15 cellular contexts compared by ENCODE assay signal in genomic region chr12:41917827-41918445, GRCh38.
DNase-seq lines count a peak whose midpoint lies in the region; ATAC-seq, FAIRE-seq and TF ChIP-seq lines count a peak whose summit lies in the region.
"Had no signal": no experiment of that assay in that cellular context is flagged by ENCODE, and none has a peak within 500 bp of the region (broad histone marks: within the 10 kb centered on the region; RNA-seq: fewer than 3 reads in every experiment).

No MANE protein-coding gene starts in this region.

- POLR2A ChIA-PET in H1 (lab: Charles Lee; ENCODE audit: partially characterized antibody) = interaction anchor here (1.8 kb wide), 1 partner anchor 12 kb away, joined by 4 read pairs; no protein-coding TSS in a partner anchor

- H3K4me1 ChIP-seq in Loucy (ENCODE audit: insufficient read depth, low read length, poor library complexity, severe bottlenecking) = no peaks in the 10 kb centered on the region
- H3K4me1 ChIP-seq in H1 (replicated peaks in 1 of 4; ENCODE audit: control insufficient read depth in 3 of 4, insufficient read depth in 4 of 4, low read length in 3 of 4) = peaks cover 0 to 12% (median 8%) of the 10 kb centered on the region in 4 experiments; a peak in 6 of 7 replicates
- H3K4me1 ChIP-seq in neural progenitor cell = peaks cover 46% of the 10 kb centered on the region

- no peaks in the 10 kb centered on the region; the same call in 1 of the 2 replicates for H3K23me2 ChIP-seq in H1 (ENCODE audit: low read depth, low read length)

- H2BK12ac ChIP-seq in H1 (ENCODE audit: low read depth, low read length) = no peak overlapping the region

- no peak overlapping the region for H3K56ac ChIP-seq in H1 (replicated peaks; ENCODE audit: insufficient read length, low read depth, low read length)

- no peak overlapping the region for H3K23ac ChIP-seq in H1 (ENCODE audit: insufficient read length)

- TF ChIP-seq EP300 in H1 (IDR thresholded peaks at IDR 0.05; ENCODE audit: borderline replicate concordance in 1 of 2, low read depth in 2 of 2, low read length in 2 of 2) = no peak

- H3K27ac ChIP-seq in H1 (ENCODE audit: low read depth, low read length) (no peak overlapping the region), neural progenitor cell (no peak overlapping the region)

- H3K27ac Mint-ChIP-seq in neural progenitor cell = no peak overlapping the region
- H3K27ac Mint-ChIP-seq: IgD-negative memory B cell, T-cell had no signal

- peaks cover 38% of the 10 kb centered on the region for H3K4me1 Mint-ChIP-seq in neural progenitor cell
- H3K4me1 Mint-ChIP-seq: T-cell had no signal

- H3K4me3 ChIP-seq in Loucy (ENCODE audit: low read length, poor library complexity, severe bottlenecking) = no peak overlapping the region
- H3K4me3 ChIP-seq in H1 (ENCODE audit: extremely low read depth in 1 of 4, insufficient read depth in 2 of 4, low read depth in 3 of 4, low read length in 4 of 4) = peak overlapping the region in 1 of 4 experiments; percentile 26; a peak in 1 of 8 replicates
- H3K4me3 ChIP-seq in neural progenitor cell = no peak overlapping the region

- H3K9me3 Mint-ChIP-seq in neural progenitor cell = peaks cover 9% of the 10 kb centered on the region
- H3K9me3 Mint-ChIP-seq: T-cell had no signal

- H3K27me3 ChIP-seq in Loucy (ENCODE audit: insufficient read depth, low read length, poor library complexity, severe bottlenecking) (no peaks in the 10 kb centered on the region), H1 (replicated peaks in 1 of 4; ENCODE audit: control insufficient read depth in 3 of 4, extremely low read depth in 1 of 4, insufficient read depth in 3 of 4, low read length in 3 of 4) (0 out of 7 replicates have a peak, but pooled peaks cover 0 to 3% (median 0%) of the 10 kb centered on the region in 4 experiments), neural progenitor cell (no peaks in the 10 kb centered on the region)

- TF ChIP-seq RAD21 in H1 (IDR thresholded peaks at IDR 0.05 in 1 of 2, conservative IDR thresholded peaks at IDR 0.05 in 1 of 2; ENCODE audit: low read depth in 2 of 2, low read length in 2 of 2) = no peak

- H3K9me3 ChIP-seq in Loucy (ENCODE audit: insufficient read depth, low read depth, low read length) (no peaks in the 10 kb centered on the region), H1 (ENCODE audit: insufficient read depth in 2 of 2, low read depth in 1 of 2, low read length in 1 of 2) (no peaks in the 10 kb centered on the region), neural progenitor cell (ENCODE audit: low read depth) (no peaks in the 10 kb centered on the region)

- H3K36me3 ChIP-seq in Loucy (ENCODE audit: insufficient read depth, low read length) (no peaks in the 10 kb centered on the region), H1 (ENCODE audit: control insufficient read depth in 2 of 4, insufficient read depth in 4 of 4, low read length in 3 of 4) (no peaks in the 10 kb centered on the region), neural progenitor cell (no peaks in the 10 kb centered on the region)

- H2BK120ac ChIP-seq in H1 (replicated peaks; ENCODE audit: low read depth, low read length) = no peak overlapping the region

- H2BK20ac ChIP-seq in H1 (ENCODE audit: low read length) = no peak overlapping the region

- H3K14ac ChIP-seq in H1 (ENCODE audit: insufficient read length) = no peak overlapping the region

- no peaks in the 10 kb centered on the region for H3F3A ChIP-seq in Loucy (ENCODE audit: low read depth)
- H3F3A ChIP-seq in neural progenitor cell (ENCODE audit: low read depth) = peaks cover 12% of the 10 kb centered on the region

- TF ChIP-seq POLR2A in H1 (IDR thresholded peaks at IDR 0.05; ENCODE audit: control extremely low read depth in 1 of 2, low read depth in 2 of 2, low read length in 2 of 2) = no peak

- H2BK5ac ChIP-seq in H1 (ENCODE audit: low read depth, low read length) = no peak overlapping the region

- H3K79me2 ChIP-seq in Loucy (ENCODE audit: insufficient read depth, low read length) (no peaks in the 10 kb centered on the region), H1 (ENCODE audit: control insufficient read depth in 1 of 2, insufficient read depth in 2 of 2, low read length in 2 of 2) (no peaks in the 10 kb centered on the region), neural progenitor cell (ENCODE audit: low read depth) (no peaks in the 10 kb centered on the region)

- H3K4me3 Mint-ChIP-seq in neural progenitor cell = no peak overlapping the region
- H3K4me3 Mint-ChIP-seq: IgD-negative memory B cell, T-cell had no signal

- H3K36me3 Mint-ChIP-seq in neural progenitor cell = no peaks in the 10 kb centered on the region
- H3K36me3 Mint-ChIP-seq: IgD-negative memory B cell, T-cell had no signal

- no peak overlapping the region for H3K4ac ChIP-seq in H1 (replicated peaks; ENCODE audit: insufficient read length, low read depth, low read length)

- H3K18ac ChIP-seq in H1 (ENCODE audit: extremely low read depth, low read length) = no peak overlapping the region

- H4K5ac ChIP-seq in H1 (ENCODE audit: insufficient read length, low read depth, low read length) = no peak overlapping the region

- no peaks in the 10 kb centered on the region for H4K20me1 ChIP-seq in Loucy (ENCODE audit: insufficient read depth, low read length, poor library complexity, severe bottlenecking)
- no peaks in the 10 kb centered on the region for H4K20me1 ChIP-seq in H1 (replicated peaks in 1 of 2; ENCODE audit: control insufficient read depth in 1 of 2, insufficient read depth in 2 of 2, low read length in 2 of 2)
- H4K20me1 ChIP-seq in neural progenitor cell (ENCODE audit: low read depth) = no peaks in the 10 kb centered on the region

- H3K9ac ChIP-seq in Loucy (ENCODE audit: low read depth, low read length, poor library complexity, severe bottlenecking) (no peak overlapping the region), H1 (replicated peaks in 1 of 4; ENCODE audit: extremely low read depth in 1 of 4, low read depth in 3 of 4, low read length in 3 of 4) (no peak overlapping the region), neural progenitor cell (no peak overlapping the region)

- DNase-seq in NCI-H69 (lab: John Stamatoyannopoulos, UW) = peak; percentile 75
- no peak for DNase-seq in H1 (ENCODE audit: low read depth in 1 of 2, low spot score in 2 of 2)
- no peak for DNase-seq in neural progenitor cell (ENCODE audit: low spot score)
- no peak for DNase-seq in putamen (ENCODE audit: low spot score)
- no peak for DNase-seq in hypothalamus (lab: John Stamatoyannopoulos, UW)
- no peak for DNase-seq in germinal center (ENCODE audit: low spot score)
- DNase-seq: activated CD4-positive, alpha-beta T cell treated with anti-CD3 and anti-CD28 coated beads, Interleukin-2, amount 50 U/mL, for 48 hours; activated naive CD4-positive, alpha-beta T cell treated with Interleukin-2 at 50 U/mL for 16 hours; cortex of kidney; NK-92 treated with Interleukin-12 subunit alpha and Interleukin-12 subunit beta, amount 100 ng/mL, for 24 hours; T-cell had no signal

- H3K9me2 ChIP-seq in Loucy (replicated peaks; ENCODE audit: low read depth, low read length) = no peaks in the 10 kb centered on the region

- ATAC-seq in GM18520 (IDR thresholded peaks at IDR 0.05; ENCODE audit: unreplicated experiment) = no peak
- ATAC-seq: T-cell had no signal

- H3K79me1 ChIP-seq in H1 (ENCODE audit: low read depth, low read length) = no peaks in the 10 kb centered on the region

- H2AK5ac ChIP-seq in H1 (ENCODE audit: low read depth, low read length) = no peak overlapping the region

- H2AFZ ChIP-seq in Loucy (ENCODE audit: low read length) (peak overlapping the region; percentile 23; the same call in 1 of the 2 replicates), H1 (ENCODE audit: low read length) (no peak overlapping the region; the same call in 1 of the 2 replicates), neural progenitor cell (replicated peaks) (no peak overlapping the region)

- no peak for TF ChIP-seq CTCF in Loucy (conservative IDR thresholded peaks at IDR 0.05; ENCODE audit: low read length)
- no peak for TF ChIP-seq CTCF in H1 (IDR thresholded peaks at IDR 0.05; ENCODE audit: control extremely low read depth in 1 of 3, insufficient read depth in 1 of 3, low read depth in 1 of 3, low read length in 3 of 3)
- TF ChIP-seq CTCF in neural progenitor cell (IDR thresholded peaks at IDR 0.05) = no peak

- WGBS in H1 (ENCODE audit: extremely low coverage in 1 of 2, insufficient coverage in 1 of 2, insufficient read length in 1 of 2, insufficient replicate concordance in 2 of 2, low coverage in 1 of 2, low lambda C conversion rate in 2 of 2, missing lambda C conversion rate in 1 of 2), 2 experiments = 40% methylated on average over 8 of the region's 8 CpGs; no CpG with 5 or more reads in 1 of the 2 experiments

- H2BK15ac ChIP-seq in H1 (ENCODE audit: low read length) = no peak overlapping the region; the same call in 1 of the 2 replicates

- H3K27me3 Mint-ChIP-seq in neural progenitor cell (ENCODE audit: insufficient read depth, low read depth) = peaks cover 2% of the 10 kb centered on the region

- no peak overlapping the region for H3K4me2 ChIP-seq in Loucy (ENCODE audit: low read depth, low read length, poor library complexity, severe bottlenecking)
- peak overlapping the region; percentile 3 to 35; a peak in 2 of 4 replicates for H3K4me2 ChIP-seq in H1 (ENCODE audit: insufficient read depth in 1 of 2, low read depth in 2 of 2, low read length in 2 of 2)
- H3K4me2 ChIP-seq in neural progenitor cell = peak overlapping the region; percentile 42

- FAIRE-seq in H1 (lab: Jason Lieb, UNC) = no peak
- FAIRE-seq: frontal cortex had no signal

- no peak overlapping the region for H4K91ac ChIP-seq in H1 (replicated peaks; ENCODE audit: insufficient read length, low read length)

- CTCF ChIA-PET in H1 (lab: Charles Lee; ENCODE audit: partially characterized antibody) = no interaction called here

- no peak overlapping the region for H4K8ac ChIP-seq in H1 (ENCODE audit: extremely low read depth, insufficient read depth, low read length)

TF ChIP-seq in H1, 55 proteins besides CTCF, POLR2A, EP300 and RAD21 (continues in another document):
- TF ChIP-seq MAX (IDR thresholded peaks at IDR 0.05) (no peak), CBX5 (IDR thresholded peaks at IDR 0.05; ENCODE audit: low read depth, low read length) (no peak), SAP30 (IDR thresholded peaks at IDR 0.05; ENCODE audit: insufficient read depth, insufficient replicate concordance, low read length) (no peak), BRCA1 (IDR thresholded peaks at IDR 0.05; ENCODE audit: low read depth, low read length) (no peak), JUN (IDR thresholded peaks at IDR 0.05; ENCODE audit: low read depth, low read length) (no peak)
- TF ChIP-seq, protein P1, sequence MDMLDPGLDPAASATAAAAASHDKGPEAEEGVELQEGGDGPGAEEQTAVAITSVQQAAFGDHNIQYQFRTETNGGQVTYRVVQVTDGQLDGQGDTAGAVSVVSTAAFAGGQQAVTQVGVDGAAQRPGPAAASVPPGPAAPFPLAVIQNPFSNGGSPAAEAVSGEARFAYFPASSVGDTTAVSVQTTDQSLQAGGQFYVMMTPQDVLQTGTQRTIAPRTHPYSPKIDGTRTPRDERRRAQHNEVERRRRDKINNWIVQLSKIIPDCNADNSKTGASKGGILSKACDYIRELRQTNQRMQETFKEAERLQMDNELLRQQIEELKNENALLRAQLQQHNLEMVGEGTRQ (IDR thresholded peaks at IDR 0.05; ENCODE audit: low read length) = no peak
